27 cellular contexts compared by ENCODE assay signal in the genomic region with DNA sequence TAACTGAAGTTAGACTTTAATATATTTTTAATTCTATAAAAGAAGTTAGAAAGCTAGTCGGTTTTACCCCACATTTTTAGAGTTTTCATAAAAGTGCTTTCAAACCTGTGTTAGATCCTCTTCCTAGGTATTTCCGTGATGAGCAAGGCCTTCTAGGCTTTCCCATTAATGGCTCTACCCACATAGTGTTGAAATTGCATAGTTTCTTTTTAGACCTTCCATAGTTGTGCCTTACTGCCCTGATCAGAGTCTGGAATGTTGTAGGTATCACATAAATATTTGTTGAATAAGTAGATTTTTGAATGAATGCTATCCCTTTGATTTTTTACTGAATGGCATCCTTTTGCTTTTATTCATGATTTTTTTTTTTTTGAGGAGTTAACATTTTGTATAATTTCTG. TPM values are rescaled to one million over a fixed set of nuclear protein-coding genes. Genes with fewer than 3 reads are reported as not detected.
DNase-seq lines count a peak whose midpoint lies in the region; ATAC-seq, FAIRE-seq and TF ChIP-seq lines count a peak whose summit lies in the region.
"Had no signal": no experiment of that assay in that cellular context is flagged by ENCODE, and none has a peak within 500 bp of the region (broad histone marks: within the 10 kb centered on the region; RNA-seq: fewer than 3 reads in every experiment).

No MANE protein-coding gene starts in this region.

- ATAC-seq in activated naive CD4-positive, alpha-beta T cell treated with anti-CD3 and anti-CD28 coated beads, Interleukin-2, amount 50 U/mL, for 72 hours = no peak
- ATAC-seq in HG02884 (IDR thresholded peaks at IDR 0.05; ENCODE audit: unreplicated experiment) (no peak), WTC11 (no peak)
- ATAC-seq: A549, GM23338 had no signal

- no peak overlapping the region for H4K8ac ChIP-seq in trophoblast cell (ENCODE audit: low read depth, low read length)

- H2AFZ ChIP-seq in trophoblast cell (ENCODE audit: insufficient read depth, low read length, poor library complexity) = no peak overlapping the region
- H2AFZ ChIP-seq: GM23338 had no signal

- FAIRE-seq in frontal cortex (lab: Jason Lieb, UNC) = peak; percentile 51
- FAIRE-seq: GM12891, GM18507 had no signal

- H3K18ac ChIP-seq in trophoblast cell (ENCODE audit: low read length) = no peak overlapping the region

- no peak overlapping the region for H3K4me3 Mint-ChIP-seq in activated naive CD4-positive, alpha-beta T cell treated with anti-CD3 and anti-CD28 coated beads, Interleukin-2, amount 50 U/mL, for 24 hours
- no peak overlapping the region for H3K4me3 Mint-ChIP-seq in WTC11
- H3K4me3 Mint-ChIP-seq: CD4-positive, alpha-beta memory T cell; GM23338; HFFc6 had no signal

- POLR2A ChIA-PET in WTC11 (lab: Charles Lee) = interaction anchor here (1.0 kb wide), 1 partner anchor 57 kb away, joined by 3 read pairs; a partner anchor contains a TSS

- H3K4me1 ChIP-seq in trophoblast cell (ENCODE audit: control insufficient read depth in 1 of 2, insufficient read depth in 2 of 2, low read length in 2 of 2) (no peaks in the 10 kb centered on the region), BE2C (no peaks in the 10 kb centered on the region; the same call in 1 of the 2 replicates)
- H3K4me1 ChIP-seq: A549, HAP-1 had no signal

- no peak overlapping the region for H2BK5ac ChIP-seq in trophoblast cell (ENCODE audit: low read depth, low read length, poor library complexity)

- peak overlapping the region; percentile 12 for H3K27ac Mint-ChIP-seq in activated naive CD4-positive, alpha-beta T cell treated with anti-CD3 and anti-CD28 coated beads, Interleukin-2, amount 50 U/mL, for 24 hours
- no peak overlapping the region for H3K27ac Mint-ChIP-seq in activated naive CD4-positive, alpha-beta T cell treated with anti-CD3 and anti-CD28 coated beads, Interleukin-2, amount 50 U/mL, for 72 hours
- H3K27ac Mint-ChIP-seq in WTC11 = no peak overlapping the region; the same call in 1 of the 2 replicates
- H3K27ac Mint-ChIP-seq: CD4-positive, alpha-beta memory T cell; GM23338; HFFc6 had no signal

- DNase-seq in activated naive CD4-positive, alpha-beta T cell treated with anti-CD3 and anti-CD28 coated beads, Interleukin-2, amount 50 U/mL, for 72 hours (ENCODE audit: low spot score in 2 of 2) = no peak
- DNase-seq in frontal cortex (ENCODE audit: low spot score in 2 of 2) (no peak), trophoblast cell (peak; percentile 46 to 91), BE2C (no peak), WTC11 (ENCODE audit: low spot score) (no peak)
- DNase-seq: 8988T; ACHN; AML-193; C1 segment of cervical spinal cord; Calu3; CD4-positive, alpha-beta memory T cell; COR-L47; DMS53; DMS79 treated with DMSO at 0.1 percent for 48 hours; GF-D8; HFFc6 had no signal

- no peak overlapping the region for H3K23ac ChIP-seq in trophoblast cell (ENCODE audit: low read length)

- H3K9me3 ChIP-seq in trophoblast cell (ENCODE audit: insufficient read depth, low read depth, low read length) = no peaks in the 10 kb centered on the region
- no peaks in the 10 kb centered on the region for H3K9me3 ChIP-seq in BE2C
- H3K9me3 ChIP-seq: A549, HAP-1 had no signal

- CTCF ChIA-PET in WTC11 (lab: Charles Lee) = no interaction called here

- H3K4me3 ChIP-seq in trophoblast cell (ENCODE audit: low read depth, low read length) = no peak overlapping the region
- no peak overlapping the region for H3K4me3 ChIP-seq in BE2C (ENCODE audit: low read depth, low read length)
- H3K4me3 ChIP-seq: A549, GM23338, HAP-1 had no signal

- H3K27ac ChIP-seq in trophoblast cell (ENCODE audit: low read depth, low read length) = no peak overlapping the region
- H3K27ac ChIP-seq: A549 had no signal

- no peak overlapping the region for H2AK5ac ChIP-seq in trophoblast cell (ENCODE audit: low read length)

- H3K4ac ChIP-seq in trophoblast cell (ENCODE audit: low read depth, low read length) = no peak overlapping the region

- peaks cover 9% of the 10 kb centered on the region for H3K4me1 Mint-ChIP-seq in activated naive CD4-positive, alpha-beta T cell treated with anti-CD3 and anti-CD28 coated beads, Interleukin-2, amount 50 U/mL, for 24 hours
- H3K4me1 Mint-ChIP-seq in WTC11 = no peaks in the 10 kb centered on the region
- H3K4me1 Mint-ChIP-seq: GM23338 had no signal

- H3K9me3 Mint-ChIP-seq in activated naive CD4-positive, alpha-beta T cell treated with anti-CD3 and anti-CD28 coated beads, Interleukin-2, amount 50 U/mL, for 24 hours = no peaks in the 10 kb centered on the region
- no peaks in the 10 kb centered on the region for H3K9me3 Mint-ChIP-seq in activated naive CD4-positive, alpha-beta T cell treated with anti-CD3 and anti-CD28 coated beads, Interleukin-2, amount 50 U/mL, for 72 hours
- no peaks in the 10 kb centered on the region for H3K9me3 Mint-ChIP-seq in WTC11
- H3K9me3 Mint-ChIP-seq: CD4-positive, alpha-beta memory T cell; GM23338; HFFc6 had no signal

- H3K79me1 ChIP-seq in trophoblast cell (ENCODE audit: low read length) = no peaks in the 10 kb centered on the region

- no peaks in the 10 kb centered on the region for H3K79me2 ChIP-seq in trophoblast cell (ENCODE audit: control insufficient read depth, insufficient read depth, low read length, poor library complexity)

- H4K91ac ChIP-seq in trophoblast cell (ENCODE audit: low read depth, low read length) = no peak overlapping the region

- no peaks in the 10 kb centered on the region for H3K27me3 Mint-ChIP-seq in activated naive CD4-positive, alpha-beta T cell treated with anti-CD3 and anti-CD28 coated beads, Interleukin-2, amount 50 U/mL, for 24 hours
- H3K27me3 Mint-ChIP-seq in WTC11 (ENCODE audit: low read depth) = no peaks in the 10 kb centered on the region
- H3K27me3 Mint-ChIP-seq: CD4-positive, alpha-beta memory T cell had no signal

- no peak for TF ChIP-seq CTCF in BE2C (IDR thresholded peaks at IDR 0.05; ENCODE audit: low read depth, low read length)
- TF ChIP-seq CTCF in WTC11 (IDR thresholded peaks at IDR 0.05) = no peak

- H3K14ac ChIP-seq in trophoblast cell (ENCODE audit: low read length) = no peak overlapping the region

- H3K36me3 Mint-ChIP-seq in activated naive CD4-positive, alpha-beta T cell treated with anti-CD3 and anti-CD28 coated beads, Interleukin-2, amount 50 U/mL, for 24 hours = peaks cover 4% of the 10 kb centered on the region
- peaks cover 0 to 5% of the 10 kb centered on the region in 2 donors for H3K36me3 Mint-ChIP-seq in activated naive CD4-positive, alpha-beta T cell treated with anti-CD3 and anti-CD28 coated beads, Interleukin-2, amount 50 U/mL, for 72 hours
- peaks cover 33% of the 10 kb centered on the region for H3K36me3 Mint-ChIP-seq in WTC11

- peaks cover 16 to 19% of the 10 kb centered on the region in 2 experiments for H3K36me3 ChIP-seq in trophoblast cell (ENCODE audit: control insufficient read depth in 1 of 2, insufficient read depth in 2 of 2, low read length in 2 of 2)
- H3K36me3 ChIP-seq in BE2C = peaks cover 28% of the 10 kb centered on the region

- no peak overlapping the region for H3K4me2 ChIP-seq in trophoblast cell (ENCODE audit: low read length)
- H3K4me2 ChIP-seq: A549, GM23338 had no signal

- no peaks in the 10 kb centered on the region for H3K27me3 ChIP-seq in trophoblast cell (ENCODE audit: insufficient read depth, low read length)
- no peaks in the 10 kb centered on the region for H3K27me3 ChIP-seq in BE2C

- H2BK120ac ChIP-seq in trophoblast cell (ENCODE audit: insufficient read depth, low read length, poor library complexity) = no peak overlapping the region

- no CpG with 5 or more reads among the region's 2 CpGs for WGBS in trophoblast cell (ENCODE audit: extremely low coverage, insufficient coverage, insufficient read length)

- H4K12ac ChIP-seq in trophoblast cell (ENCODE audit: low read depth, low read length) = no peak overlapping the region

- H3K9ac ChIP-seq in trophoblast cell (ENCODE audit: low read length) = no peak overlapping the region

- H2BK12ac ChIP-seq in trophoblast cell (ENCODE audit: low read length) = no peak overlapping the region

TF ChIP-seq in WTC11, 78 proteins besides CTCF, POLR2A, EP300 and RAD21:
- TF ChIP-seq, protein P1, sequence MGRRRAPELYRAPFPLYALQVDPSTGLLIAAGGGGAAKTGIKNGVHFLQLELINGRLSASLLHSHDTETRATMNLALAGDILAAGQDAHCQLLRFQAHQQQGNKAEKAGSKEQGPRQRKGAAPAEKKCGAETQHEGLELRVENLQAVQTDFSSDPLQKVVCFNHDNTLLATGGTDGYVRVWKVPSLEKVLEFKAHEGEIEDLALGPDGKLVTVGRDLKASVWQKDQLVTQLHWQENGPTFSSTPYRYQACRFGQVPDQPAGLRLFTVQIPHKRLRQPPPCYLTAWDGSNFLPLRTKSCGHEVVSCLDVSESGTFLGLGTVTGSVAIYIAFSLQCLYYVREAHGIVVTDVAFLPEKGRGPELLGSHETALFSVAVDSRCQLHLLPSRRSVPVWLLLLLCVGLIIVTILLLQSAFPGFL (CRISPR knock-in tag; IDR thresholded peaks at IDR 0.05; ENCODE audit: borderline replicate concordance) = no peak

RNA-seq across cellular contexts. Expression of a gene that starts 45.3 kb away (rescaled TPM):
- total RNA-seq in activated naive CD4-positive, alpha-beta T cell treated with anti-CD3 and anti-CD28 coated beads, Interleukin-2, amount 50 U/mL, for 72 hours = 1 to 10 TPM in 1 of 2 donors, under 1 TPM in 1; 0.23 to 1.7 TPM
- total RNA-seq in frontal cortex (28.9 TPM), WTC11 (2021) (0.63 to 0.66 TPM in 2 of 3 replicates, not detected in the other)
- polyA plus RNA-seq in trophoblast cell (2013) = 0.04 TPM in 2 replicates
- not detected for polyA plus RNA-seq in BE2C (2012; ENCODE audit: insufficient read depth, insufficient read length, low read depth)
- total RNA-seq: Daoy, G401, H4 had no signal
- polyA plus RNA-seq: BJ; CD4-positive, alpha-beta memory T cell; GM23338 had no signal

RNA-seq across cellular contexts. Expression of a gene that starts 47.3 kb away (rescaled TPM):
- 10 to 100 TPM; 35.6 to 44.2 TPM for total RNA-seq in activated naive CD4-positive, alpha-beta T cell treated with anti-CD3 and anti-CD28 coated beads, Interleukin-2, amount 50 U/mL, for 72 hours
- 132 TPM for total RNA-seq in frontal cortex
- 21.3 and 22.2 TPM in 2 replicates for polyA plus RNA-seq in trophoblast cell (2013)
- 21.3 TPM for polyA plus RNA-seq in BE2C (2012; ENCODE audit: insufficient read depth, insufficient read length, low read depth)
- total RNA-seq in WTC11 (2021) = 38.1 to 42.9 TPM (median 41.1 TPM) in 3 replicates

RNA-seq across cellular contexts. Expression of a gene that starts 56.8 kb away (rescaled TPM):
- total RNA-seq in activated naive CD4-positive, alpha-beta T cell treated with anti-CD3 and anti-CD28 coated beads, Interleukin-2, amount 50 U/mL, for 72 hours = 1 to 10 TPM; 6.6 to 7.7 TPM
- total RNA-seq in frontal cortex (9.8 TPM), WTC11 (2021) (6.3 to 7.8 TPM (median 7.3 TPM) in 3 replicates)
- 3.7 and 3.9 TPM in 2 replicates for polyA plus RNA-seq in trophoblast cell (2013)
- polyA plus RNA-seq in BE2C (2012; ENCODE audit: insufficient read depth, insufficient read length, low read depth) = 8.4 TPM

Comparison
In these comparisons a context has a peak if more than half of its experiments do, and no peak if none do; other contexts are left out.
1. DNase-seq: peak in trophoblast cell (2 of 2); none in activated naive CD4-positive, alpha-beta T cell treated with anti-CD3 and anti-CD28 coated beads, Interleukin-2, amount 50 U/mL, for 72 hours (0 of 2), frontal cortex (0 of 2), BE2C (single experiment) and WTC11 (single experiment).
2. RNA of a gene that starts 45.3 kb away (total RNA-seq): 28.9 TPM in frontal cortex (single experiment); 0.23 to 1.7 TPM in activated naive CD4-positive, alpha-beta T cell treated with anti-CD3 and anti-CD28 coated beads, Interleukin-2, amount 50 U/mL, for 72 hours and 0.63 to 0.66 TPM in WTC11; every median in the first group is over 10 times any median in the second.